Comparison of ENCODE assay signal across 28 cellular contexts in genomic region chr17:80977172-80977571, GRCh38.
"Had no signal": no experiment of that assay in that cellular context is flagged by ENCODE, and none has a peak within 500 bp of the region (broad histone marks: within the 10 kb centered on the region; RNA-seq: fewer than 3 reads in every experiment).

No MANE protein-coding gene starts in this region.

- H3K79me2 ChIP-seq: parathyroid adenoma had no signal

- H3K4me3 Mint-ChIP-seq: naive thymus-derived CD4-positive, alpha-beta T cell; natural killer cell; nephron; neural progenitor cell; stimulated activated effector memory CD8-positive, alpha-beta T cell treated with anti-CD3 and anti-CD28 coated beads, Interleukin-12 subunit alpha, Interleukin-12 subunit beta, amount 100 ng/mL, for 72 hours; stimulated activated naive B cell treated with anti-CD40 and anti-IgM and Interleukin-4, amounts not matched to agents 10 μg/mL and 1 μg/mL and 100 μg/mL, for 72 hours; stimulated activated naive CD8-positive, alpha-beta T cell treated with anti-CD3 and anti-CD28 coated beads, Interleukin-15, Interleukin-2, amounts not matched to agents 100 ng/mL and 50 ng/mL, for 24 hours; type B pancreatic cell had no signal

- ATAC-seq: naive thymus-derived CD4-positive, alpha-beta T cell; natural killer cell; psoas muscle; right cardiac atrium; sciatic nerve; stimulated activated effector memory CD8-positive, alpha-beta T cell treated with anti-CD3 and anti-CD28 coated beads, Interleukin-12 subunit alpha, Interleukin-12 subunit beta, amount 100 ng/mL, for 72 hours; stimulated activated naive B cell treated with anti-CD40 and anti-IgM and Interleukin-4, amounts not matched to agents 10 μg/mL and 1 μg/mL and 100 μg/mL, for 72 hours; upper lobe of right lung had no signal

- H3K36me3 Mint-ChIP-seq: naive thymus-derived CD4-positive, alpha-beta T cell; natural killer cell; neural progenitor cell; stimulated activated naive B cell treated with anti-CD40 and anti-IgM and Interleukin-4, amounts not matched to agents 10 μg/mL and 1 μg/mL and 100 μg/mL, for 72 hours; type B pancreatic cell had no signal

- H3K27ac Mint-ChIP-seq: naive thymus-derived CD4-positive, alpha-beta T cell; natural killer cell; nephron; neural progenitor cell; progenitor cell of endocrine pancreas; stimulated activated effector memory CD8-positive, alpha-beta T cell treated with anti-CD3 and anti-CD28 coated beads, Interleukin-12 subunit alpha, Interleukin-12 subunit beta, amount 100 ng/mL, for 72 hours; stimulated activated naive B cell treated with anti-CD40 and anti-IgM and Interleukin-4, amounts not matched to agents 10 μg/mL and 1 μg/mL and 100 μg/mL, for 72 hours; stimulated activated naive CD8-positive, alpha-beta T cell treated with anti-CD3 and anti-CD28 coated beads, Interleukin-15, Interleukin-2, amounts not matched to agents 100 ng/mL and 50 ng/mL, for 24 hours; type B pancreatic cell had no signal

- H3K4me3 ChIP-seq: neural progenitor cell, ovary, psoas muscle, skin epidermis, smooth muscle cell, spleen, stomach, tibial artery, transverse colon, upper lobe of right lung, uterus had no signal

- H3K9me3 Mint-ChIP-seq: naive thymus-derived CD4-positive, alpha-beta T cell; natural killer cell; nephron; neural progenitor cell; stimulated activated naive B cell treated with anti-CD40 and anti-IgM and Interleukin-4, amounts not matched to agents 10 μg/mL and 1 μg/mL and 100 μg/mL, for 72 hours; stimulated activated naive CD8-positive, alpha-beta T cell treated with anti-CD3 and anti-CD28 coated beads, Interleukin-15, Interleukin-2, amounts not matched to agents 100 ng/mL and 50 ng/mL, for 24 hours; type B pancreatic cell had no signal

- H3K4me2 ChIP-seq: neural progenitor cell, smooth muscle cell had no signal

- H3K27me3 ChIP-seq: ovary, uterus had no signal

- H3K9ac ChIP-seq: neural progenitor cell, parathyroid adenoma had no signal

- H3K9me3 ChIP-seq: ovary, psoas muscle, stomach, tibial artery, transverse colon, upper lobe of right lung, uterus had no signal

- H3K27ac ChIP-seq: neural progenitor cell, ovary, parathyroid adenoma, psoas muscle, skin epidermis, spleen, stomach, tibial artery, transverse colon, upper lobe of right lung, uterus had no signal

- H2AFZ ChIP-seq: neural progenitor cell, parathyroid adenoma had no signal

- H3K36me3 ChIP-seq: neural progenitor cell, ovary, spleen, stomach, tibial artery, transverse colon, upper lobe of right lung, uterus had no signal

- DNase-seq: naive thymus-derived CD4-positive, alpha-beta T cell; natural killer cell; occipital lobe; ovary; posterior cingulate gyrus; psoas muscle; right cardiac atrium; spleen; stimulated activated CD4-positive, alpha-beta T cell treated with anti-CD3 and anti-CD28 coated beads, Interleukin-12 subunit alpha, Interleukin-12 subunit beta, amount 100 ng/mL, for 4 hours; stimulated activated CD4-positive, alpha-beta T cell treated with anti-CD3 and anti-CD28 coated beads, Interleukin-1b, Interleukin-23, amount 100 ng/mL, for 48 hours; stimulated activated CD4-positive, alpha-beta T cell treated with anti-CD3 and anti-CD28 coated beads, Interleukin-4, amount 100 ng/mL, for 1 hour; stimulated activated naive B cell treated with anti-CD40 and anti-IgM and Interleukin-4, amounts not matched to agents 10 μg/mL and 1 μg/mL and 100 μg/mL, for 72 hours; stimulated activated naive CD4-positive, alpha-beta T cell treated with Interleukin-2 at 50 U/mL for 16 hours; stomach; tibial artery; transverse colon; upper lobe of right lung; uterus had no signal

- H3K4me1 ChIP-seq: neural progenitor cell, parathyroid adenoma, psoas muscle had no signal
